In genomic region chr13:37216340-37216739, GRCh38 we compare ENCODE assay signal across 9 cellular contexts.
"Had no signal": no experiment of that assay in that cellular context is flagged by ENCODE, and none has a peak within 500 bp of the region (broad histone marks: within the 10 kb centered on the region; RNA-seq: fewer than 3 reads in every experiment).

No MANE protein-coding gene starts in this region.

- H3K9me3 ChIP-seq: HAP-1 had no signal

- H3K4me3 ChIP-seq: GM23248, GM23338, HAP-1 had no signal

- H3K4me3 Mint-ChIP-seq: GM23338, H9, HFFc6 had no signal

- ATAC-seq: GM23338, HCT116 had no signal

- H3K27ac Mint-ChIP-seq: GM23338, H9, HFFc6 had no signal

- H3K9me3 Mint-ChIP-seq: GM23338, H9, HFFc6 had no signal

- H3K4me1 ChIP-seq: HAP-1 had no signal

- DNase-seq: GM23248, GOT3, H7, H9, HCEC 1CT, HFFc6 had no signal

- H3K4me2 ChIP-seq: GM23338 had no signal

- H3K27ac ChIP-seq: GM23248 had no signal

- H3K9ac ChIP-seq: GM23248 had no signal

- H3K36me3 ChIP-seq: HAP-1 had no signal

- H2AFZ ChIP-seq: GM23338 had no signal
